ENCODE assay signal across 8 cellular contexts in genomic region chr12:113221181-113221996, GRCh38. TPM values are rescaled to one million over a fixed set of nuclear protein-coding genes. Genes with fewer than 3 reads are reported as not detected.
DNase-seq lines count a peak whose midpoint lies in the region; ATAC-seq and TF ChIP-seq lines count a peak whose summit lies in the region.

TSS of gene TPCN1 (plus strand) at chr12:113221464. CDS start at chr12:113226853, 5,389 bp downstream.

- DNase-seq in AG10803 (ENCODE audit: low read depth), result peak; percentile 100
- DNase-seq in NCI-H510A (lab: John Stamatoyannopoulos, UW), result peak; percentile 99
- peak; percentile 98 for DNase-seq in activated CD4-positive, alpha-beta T cell treated with anti-CD3 and anti-CD28 coated beads for 1 hour
- peak; percentile 99 for DNase-seq in cerebellum (ENCODE audit: low spot score)
- DNase-seq in kidney epithelial cell (ENCODE audit: low read depth), result peak; percentile 99
- DNase-seq in stimulated activated CD4-positive, alpha-beta T cell treated with anti-CD3 and anti-CD28 coated beads, Interleukin-15, amount 100 ng/mL, for 48 hours (ENCODE audit: low read depth in 2 of 2), result peak; percentile 99 to 100

- ATAC-seq in GM19043 (IDR thresholded peaks at IDR 0.05; ENCODE audit: low read depth, unreplicated experiment) (peak; percentile 89), HG03432 (IDR thresholded peaks at IDR 0.05; ENCODE audit: unreplicated experiment) (peak; percentile 90)

- TF ChIP-seq CTCF in AG10803 (conservative IDR thresholded peaks at IDR 0.05; ENCODE audit: low read length) (no peak), kidney epithelial cell (IDR thresholded peaks at IDR 0.05; ENCODE audit: insufficient read depth, low read length, poor library complexity, severe bottlenecking) (no peak)

- H3K27me3 ChIP-seq in kidney epithelial cell (ENCODE audit: control insufficient read depth, insufficient read depth, low read length), result no peaks in the 10 kb centered on the region

- peak within 1 kb of the TSS; percentile 90 for H3K4me3 ChIP-seq in AG10803 (ENCODE audit: low read length)
- H3K4me3 ChIP-seq in kidney epithelial cell (ENCODE audit: low read depth, low read length), result peak within 1 kb of the TSS; percentile 74

- no peaks in the 10 kb centered on the region for H3K36me3 ChIP-seq in kidney epithelial cell (ENCODE audit: control insufficient read depth, insufficient read depth, low read length)

RNA-seq across cellular contexts. Expression of gene TPCN1, which starts in this region (rescaled TPM):
- total RNA-seq in cerebellum (27.7 TPM), kidney epithelial cell (25.8 and 34.9 TPM in 2 replicates)

Comparison
In these comparisons a context has a peak if more than half of its experiments do, and no peak if none do; other contexts are left out.
1. Peak in every context shown above with its lines: DNase-seq, ATAC-seq and H3K4me3 ChIP-seq.